In the genomic region with DNA sequence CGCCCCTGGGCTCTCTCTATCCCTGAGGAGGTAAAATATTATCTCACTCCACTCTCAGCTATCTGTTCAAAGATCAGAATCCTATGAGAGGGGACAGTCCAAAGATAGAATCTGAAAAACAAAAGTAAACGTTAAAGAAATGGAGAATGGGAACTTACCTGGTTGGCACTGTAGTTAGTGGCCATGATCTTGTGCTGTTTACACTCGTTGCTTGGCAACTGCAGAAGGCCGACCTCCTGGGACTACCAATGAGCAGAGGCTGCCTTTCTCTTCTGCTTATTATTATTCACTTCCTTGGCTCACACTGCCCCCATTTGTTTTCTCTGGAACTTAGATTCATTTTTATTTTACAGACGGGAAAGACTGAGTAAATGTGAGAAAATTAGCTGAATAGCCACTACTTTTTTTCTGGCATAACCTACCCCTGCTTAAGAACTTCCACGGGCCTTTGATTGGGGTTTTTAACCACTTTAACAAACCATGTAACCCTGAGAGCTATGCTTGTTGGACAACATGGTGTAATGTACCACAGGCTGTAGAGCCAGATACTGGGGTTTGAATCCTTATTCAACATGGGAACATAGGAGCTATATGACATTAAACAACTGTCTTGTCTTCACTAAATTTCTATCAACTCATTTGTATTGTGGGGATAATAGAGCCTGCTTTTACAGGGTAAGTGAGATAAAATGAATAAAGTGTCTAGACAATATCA, we compare ENCODE assay signal across 8 cellular contexts. TPM values are rescaled to one million over a fixed set of nuclear protein-coding genes. Genes with fewer than 3 reads are reported as not detected.
DNase-seq lines count a peak whose midpoint lies in the region; FAIRE-seq and TF ChIP-seq lines count a peak whose summit lies in the region.

A gene with protein sequence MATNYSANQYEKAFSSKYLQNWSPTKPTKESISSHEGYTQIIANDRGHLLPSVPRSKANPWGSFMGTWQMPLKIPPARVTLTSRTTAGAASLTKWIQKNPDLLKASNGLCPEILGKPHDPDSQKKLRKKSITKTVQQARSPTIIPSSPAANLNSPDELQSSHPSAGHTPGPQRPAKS (minus strand): TSS at position 193 of the 715 bp plus-strand sequence. CDS start 8 bp downstream, at position 185.

- no peak for TF ChIP-seq EP300 in SK-N-SH (IDR thresholded peaks at IDR 0.05; ENCODE audit: borderline replicate concordance in 1 of 2, low read depth in 1 of 2, low read length in 1 of 2)

- peak within 1 kb of the TSS; percentile 13; the same call in 1 of the 2 replicates for H3K27ac ChIP-seq in MM.1S (ENCODE audit: low read length)
- H3K27ac ChIP-seq in SK-N-SH (ENCODE audit: low read depth in 2 of 2, low read length in 1 of 2): peak within 1 kb of the TSS in 1 of 2 experiments; percentile 53; a peak in 2 of 4 replicates

- CTCF ChIA-PET in SK-N-SH (lab: Yijun Ruan, JAX): interaction anchor here (1.0 to 2.7 kb wide), 8 partner anchors 14 to 175 kb away, joined by 3 to 22 read pairs (median 4); no protein-coding TSS in a partner anchor

- no peak within 1 kb of the TSS for H3K4me2 ChIP-seq in MM.1S (ENCODE audit: low read depth, low read length)
- H3K4me2 ChIP-seq in SK-N-SH: no peak within 1 kb of the TSS

- no peak within 1 kb of the TSS for H2AFZ ChIP-seq in MM.1S (ENCODE audit: low read length)
- H2AFZ ChIP-seq in SK-N-SH (ENCODE audit: low read depth): no peak within 1 kb of the TSS

- POLR2A ChIA-PET in SK-N-SH (lab: Yijun Ruan, JAX): no interaction called here

- H3F3A ChIP-seq in MM.1S (ENCODE audit: insufficient read depth, low read length): no peaks in the 10 kb centered on the region
- peaks cover 5% of the 10 kb centered on the region for H3F3A ChIP-seq in SK-N-SH (replicated peaks; ENCODE audit: insufficient read depth)

- H3K9ac ChIP-seq in MM.1S (ENCODE audit: low read length) (no peak within 1 kb of the TSS), SK-N-SH (0 out of 2 replicates have a peak within 1 kb of the TSS, but pooled peaks have one; percentile 12)

- H3K4me3 ChIP-seq in HFF-Myc (replicated peaks; ENCODE audit: low read depth, low read length) (no peak within 1 kb of the TSS), MM.1S (ENCODE audit: low read length) (no peak within 1 kb of the TSS), SK-N-SH (ENCODE audit: low read depth in 2 of 2, low read length in 1 of 2) (no peak within 1 kb of the TSS), bronchial epithelial cell (ENCODE audit: low read depth, low read length) (no peak within 1 kb of the TSS)

- no peaks in the 10 kb centered on the region for H4K20me1 ChIP-seq in MM.1S (ENCODE audit: insufficient read depth, low read length)
- no peaks in the 10 kb centered on the region for H4K20me1 ChIP-seq in SK-N-SH (ENCODE audit: insufficient read depth)

- H3K79me2 ChIP-seq in MM.1S (ENCODE audit: low read length) (no peaks in the 10 kb centered on the region), SK-N-SH (ENCODE audit: insufficient read depth) (no peaks in the 10 kb centered on the region)

- TF ChIP-seq CTCF in HFF-Myc (IDR thresholded peaks at IDR 0.05; ENCODE audit: low read depth, low read length, missing control alignments): no peak
- TF ChIP-seq CTCF in MM.1S (IDR thresholded peaks at IDR 0.05; ENCODE audit: low read length): peak; percentile 16; the same call in 1 of the 2 replicates
- peak; percentile 41 for TF ChIP-seq CTCF in SK-N-SH (IDR thresholded peaks at IDR 0.05)
- TF ChIP-seq CTCF in bronchial epithelial cell (IDR thresholded peaks at IDR 0.05; ENCODE audit: insufficient read depth, low read length, severe bottlenecking): no peak

- H3K4me1 ChIP-seq in MM.1S (ENCODE audit: low read length) (peaks cover 5% of the 10 kb centered on the region; the same call in 1 of the 2 replicates), SK-N-SH (ENCODE audit: control insufficient read depth in 1 of 2, insufficient read depth in 2 of 2, low read depth in 1 of 2, low read length in 1 of 2) (0 out of 4 replicates have a peak, but pooled peaks cover 0 to 2% of the 10 kb centered on the region in 2 experiments)

- 47% methylated on average over 6 of the region's 6 CpGs for WGBS in SK-N-SH (ENCODE audit: low lambda C conversion rate)

- no peaks in the 10 kb centered on the region for H3K9me3 ChIP-seq in MM.1S (replicated peaks; ENCODE audit: insufficient read depth, low read length)
- no peaks in the 10 kb centered on the region for H3K9me3 ChIP-seq in SK-N-SH

- no peak for FAIRE-seq in bronchial epithelial cell (lab: Jason Lieb, UNC)

- TF ChIP-seq RAD21 in SK-N-SH (IDR thresholded peaks at IDR 0.05; ENCODE audit: low read length): peak; percentile 50

- DNase-seq in stimulated activated CD4-positive, alpha-beta T cell treated with anti-CD3 and anti-CD28 coated beads, Interleukin-15, amount 100 ng/mL, for 24 hours: peak; percentile 39
- DNase-seq in stimulated activated CD4-positive, alpha-beta T cell treated with anti-CD3 and anti-CD28 coated beads, Interleukin-2, amount 100 ng/mL, for 48 hours: no peak
- peak; percentile 32 for DNase-seq in HFF-Myc (ENCODE audit: extremely low read depth, low read depth)
- DNase-seq in MM.1S: peak; percentile 28
- peak; percentile 57 for DNase-seq in SK-N-SH
- DNase-seq in bronchial epithelial cell (ENCODE audit: low read depth): peak; percentile 83
- DNase-seq in iris pigment epithelial cell (ENCODE audit: low read depth): peak; percentile 89
- peak; percentile 10 to 21 for DNase-seq in stimulated activated CD8-positive, alpha-beta memory T cell treated with anti-CD3 and anti-CD28 coated beads, Interleukin-15, amount 100 ng/mL, for 48 hours (ENCODE audit: low read depth in 2 of 2)

- H3K36me3 ChIP-seq in MM.1S (replicated peaks; ENCODE audit: insufficient read depth, low read length): no peaks in the 10 kb centered on the region
- peaks cover 18 to 33% of the 10 kb centered on the region in 2 experiments for H3K36me3 ChIP-seq in SK-N-SH (replicated peaks in 1 of 2; ENCODE audit: control insufficient read depth in 1 of 2, insufficient read depth in 2 of 2, low read length in 1 of 2)
- H3K36me3 ChIP-seq in bronchial epithelial cell (ENCODE audit: control insufficient read depth, insufficient read depth, low read length): peaks cover 3% of the 10 kb centered on the region

- H3K9me2 ChIP-seq in MM.1S (replicated peaks; ENCODE audit: insufficient read depth, low read length): no peaks in the 10 kb centered on the region
- no peaks in the 10 kb centered on the region for H3K9me2 ChIP-seq in SK-N-SH

- H3K27me3 ChIP-seq in MM.1S (replicated peaks; ENCODE audit: insufficient read depth, low read length) (no peaks in the 10 kb centered on the region), SK-N-SH (ENCODE audit: insufficient read depth) (no peaks in the 10 kb centered on the region), bronchial epithelial cell (ENCODE audit: control insufficient read depth, insufficient read depth, low read length) (no peaks in the 10 kb centered on the region)

TF ChIP-seq in SK-N-SH, 30 proteins besides CTCF, POLR2A, EP300 and RAD21 (continues in another document):
- TF ChIP-seq, protein P1, sequence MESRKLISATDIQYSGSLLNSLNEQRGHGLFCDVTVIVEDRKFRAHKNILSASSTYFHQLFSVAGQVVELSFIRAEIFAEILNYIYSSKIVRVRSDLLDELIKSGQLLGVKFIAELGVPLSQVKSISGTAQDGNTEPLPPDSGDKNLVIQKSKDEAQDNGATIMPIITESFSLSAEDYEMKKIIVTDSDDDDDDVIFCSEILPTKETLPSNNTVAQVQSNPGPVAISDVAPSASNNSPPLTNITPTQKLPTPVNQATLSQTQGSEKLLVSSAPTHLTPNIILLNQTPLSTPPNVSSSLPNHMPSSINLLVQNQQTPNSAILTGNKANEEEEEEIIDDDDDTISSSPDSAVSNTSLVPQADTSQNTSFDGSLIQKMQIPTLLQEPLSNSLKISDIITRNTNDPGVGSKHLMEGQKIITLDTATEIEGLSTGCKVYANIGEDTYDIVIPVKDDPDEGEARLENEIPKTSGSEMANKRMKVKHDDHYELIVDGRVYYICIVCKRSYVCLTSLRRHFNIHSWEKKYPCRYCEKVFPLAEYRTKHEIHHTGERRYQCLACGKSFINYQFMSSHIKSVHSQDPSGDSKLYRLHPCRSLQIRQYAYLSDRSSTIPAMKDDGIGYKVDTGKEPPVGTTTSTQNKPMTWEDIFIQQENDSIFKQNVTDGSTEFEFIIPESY (IDR thresholded peaks at IDR 0.05; ENCODE audit: borderline replicate concordance, low read depth): no peak
- TF ChIP-seq TCF12 (IDR thresholded peaks at IDR 0.05) (no peak), TEAD4 (IDR thresholded peaks at IDR 0.05; ENCODE audit: borderline replicate concordance, insufficient read depth) (no peak), RXRA (IDR thresholded peaks at IDR 0.05; ENCODE audit: borderline replicate concordance, low read depth) (no peak), RFX5 (IDR thresholded peaks at IDR 0.05; ENCODE audit: low read length) (no peak), ELF1 (IDR thresholded peaks at IDR 0.05) (no peak), SMC3 (IDR thresholded peaks at IDR 0.05; ENCODE audit: low read depth, low read length) (no peak)
- TF ChIP-seq, protein P2, sequence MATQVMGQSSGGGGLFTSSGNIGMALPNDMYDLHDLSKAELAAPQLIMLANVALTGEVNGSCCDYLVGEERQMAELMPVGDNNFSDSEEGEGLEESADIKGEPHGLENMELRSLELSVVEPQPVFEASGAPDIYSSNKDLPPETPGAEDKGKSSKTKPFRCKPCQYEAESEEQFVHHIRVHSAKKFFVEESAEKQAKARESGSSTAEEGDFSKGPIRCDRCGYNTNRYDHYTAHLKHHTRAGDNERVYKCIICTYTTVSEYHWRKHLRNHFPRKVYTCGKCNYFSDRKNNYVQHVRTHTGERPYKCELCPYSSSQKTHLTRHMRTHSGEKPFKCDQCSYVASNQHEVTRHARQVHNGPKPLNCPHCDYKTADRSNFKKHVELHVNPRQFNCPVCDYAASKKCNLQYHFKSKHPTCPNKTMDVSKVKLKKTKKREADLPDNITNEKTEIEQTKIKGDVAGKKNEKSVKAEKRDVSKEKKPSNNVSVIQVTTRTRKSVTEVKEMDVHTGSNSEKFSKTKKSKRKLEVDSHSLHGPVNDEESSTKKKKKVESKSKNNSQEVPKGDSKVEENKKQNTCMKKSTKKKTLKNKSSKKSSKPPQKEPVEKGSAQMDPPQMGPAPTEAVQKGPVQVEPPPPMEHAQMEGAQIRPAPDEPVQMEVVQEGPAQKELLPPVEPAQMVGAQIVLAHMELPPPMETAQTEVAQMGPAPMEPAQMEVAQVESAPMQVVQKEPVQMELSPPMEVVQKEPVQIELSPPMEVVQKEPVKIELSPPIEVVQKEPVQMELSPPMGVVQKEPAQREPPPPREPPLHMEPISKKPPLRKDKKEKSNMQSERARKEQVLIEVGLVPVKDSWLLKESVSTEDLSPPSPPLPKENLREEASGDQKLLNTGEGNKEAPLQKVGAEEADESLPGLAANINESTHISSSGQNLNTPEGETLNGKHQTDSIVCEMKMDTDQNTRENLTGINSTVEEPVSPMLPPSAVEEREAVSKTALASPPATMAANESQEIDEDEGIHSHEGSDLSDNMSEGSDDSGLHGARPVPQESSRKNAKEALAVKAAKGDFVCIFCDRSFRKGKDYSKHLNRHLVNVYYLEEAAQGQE (IDR thresholded peaks at IDR 0.05; ENCODE audit: low read depth, low read length): no peak

RNA-seq across cellular contexts. Expression of the gene that starts here (rescaled TPM):
- polyA plus RNA-seq in SK-N-SH (2012; rRNA removed): not detected in 2 replicates
- polyA plus RNA-seq in SK-N-SH (2012; cell fraction: cytosol; rRNA removed): not detected in 2 replicates
- polyA plus RNA-seq in SK-N-SH (2012; cell fraction: nucleus; rRNA removed): 0.14 TPM in 1 of 2 replicates, not detected in the other
- not detected in 2 replicates for total RNA-seq in bronchial epithelial cell

Comparison
In these comparisons a context has a peak if more than half of its experiments do, and no peak if none do; other contexts are left out.
1. DNase-seq: peak in stimulated activated CD4-positive, alpha-beta T cell treated with anti-CD3 and anti-CD28 coated beads, Interleukin-15, amount 100 ng/mL, for 24 hours (single experiment), HFF-Myc (single experiment), MM.1S (single experiment), iris pigment epithelial cell (single experiment) and stimulated activated CD8-positive, alpha-beta memory T cell treated with anti-CD3 and anti-CD28 coated beads, Interleukin-15, amount 100 ng/mL, for 48 hours (2 of 2); none in stimulated activated CD4-positive, alpha-beta T cell treated with anti-CD3 and anti-CD28 coated beads, Interleukin-2, amount 100 ng/mL, for 48 hours (0 of 2).
2. Peak in DNase-seq and H3K9ac ChIP-seq in SK-N-SH; RNA of the gene not detected or under 1 TPM.
3. Peak in DNase-seq in bronchial epithelial cell; RNA of the gene not detected or under 1 TPM.
4. CTCF ChIP-seq: peak in MM.1S (single experiment) and SK-N-SH (single experiment); none in HFF-Myc (single experiment) and bronchial epithelial cell (single experiment).